ENCODE assay signal across 17 cellular contexts in genomic region chr11:70311616-70312015, GRCh38.
"Had no signal": no experiment of that assay in that cellular context is flagged by ENCODE, and none has a peak within 500 bp of the region (broad histone marks: within the 10 kb centered on the region; RNA-seq: fewer than 3 reads in every experiment).

No MANE protein-coding gene starts in this region.

- H2AFZ ChIP-seq: hepatocyte had no signal

- H3K27me3 ChIP-seq: body of pancreas, foreskin keratinocyte, hepatocyte, left lung, tibial nerve had no signal

- H3K4me3 ChIP-seq: body of pancreas, hepatocyte, left lung, tibial nerve had no signal

- H3K27me3 Mint-ChIP-seq: activated CD4-positive, alpha-beta T cell treated with anti-CD3 and anti-CD28 coated beads, Interleukin-2, amount 10 ng/mL, durations not matched to agents 7 days and 5 days; activated naive CD8-positive, alpha-beta T cell treated with anti-CD3 and anti-CD28 coated beads, Interleukin-2, amount 10 ng/mL, durations not matched to agents 7 days and 5 days; effector memory CD8-positive, alpha-beta T cell; T-cell had no signal

- ATAC-seq: body of pancreas; effector memory CD8-positive, alpha-beta T cell; foreskin keratinocyte; left lung; T-cell had no signal

- H3K4me3 Mint-ChIP-seq: activated CD4-positive, alpha-beta T cell treated with anti-CD3 and anti-CD28 coated beads, Interleukin-2, amount 10 ng/mL, durations not matched to agents 7 days and 5 days; activated naive CD8-positive, alpha-beta T cell treated with anti-CD3 and anti-CD28 coated beads, Interleukin-2, amount 10 ng/mL, durations not matched to agents 7 days and 5 days; effector memory CD8-positive, alpha-beta T cell; neural crest cell; T-cell had no signal

- H3K27ac Mint-ChIP-seq: activated CD4-positive, alpha-beta T cell treated with anti-CD3 and anti-CD28 coated beads, Interleukin-2, amount 10 ng/mL, durations not matched to agents 7 days and 5 days; activated naive CD8-positive, alpha-beta T cell treated with anti-CD3 and anti-CD28 coated beads, Interleukin-2, amount 10 ng/mL, durations not matched to agents 7 days and 5 days; effector memory CD8-positive, alpha-beta T cell; T-cell had no signal

- DNase-seq: activated CD4-positive, alpha-beta T cell treated with anti-CD3 and anti-CD28 coated beads, Interleukin-2, amount 10 ng/mL, durations not matched to agents 7 days and 5 days; activated naive CD4-positive, alpha-beta T cell; activated naive CD8-positive, alpha-beta T cell treated with anti-CD3 and anti-CD28 coated beads, Interleukin-2, amount 10 ng/mL, durations not matched to agents 7 days and 5 days; amygdala; body of pancreas; caudate nucleus; effector memory CD8-positive, alpha-beta T cell; foreskin keratinocyte; left lung; stimulated activated CD4-positive, alpha-beta T cell treated with anti-CD3 and anti-CD28 coated beads, Interleukin-2, amount 100 ng/mL, for 24 hours; stimulated activated naive CD4-positive, alpha-beta T cell treated with Interleukin-2 at 50 U/mL for 16 hours; T-cell; T1000 had no signal

- H3K4me2 ChIP-seq: hepatocyte had no signal

- H3K4me1 ChIP-seq: body of pancreas had no signal

- H3K36me3 ChIP-seq: left lung had no signal

- H3K9me3 Mint-ChIP-seq: activated CD4-positive, alpha-beta T cell treated with anti-CD3 and anti-CD28 coated beads, Interleukin-2, amount 10 ng/mL, durations not matched to agents 7 days and 5 days; activated naive CD8-positive, alpha-beta T cell treated with anti-CD3 and anti-CD28 coated beads, Interleukin-2, amount 10 ng/mL, durations not matched to agents 7 days and 5 days; effector memory CD8-positive, alpha-beta T cell; neural crest cell; T-cell had no signal

- H3K9me3 ChIP-seq: body of pancreas, left lung, tibial nerve had no signal

- H3K27ac ChIP-seq: body of pancreas, epithelial cell of prostate, foreskin keratinocyte, hepatocyte, left lung, tibial nerve had no signal
